8 cellular contexts compared by ENCODE assay signal in genomic region chr4:83334425-83335241, GRCh38. TPM values are rescaled to one million over a fixed set of nuclear protein-coding genes. Genes with fewer than 3 reads are reported as not detected.
DNase-seq lines count a peak whose midpoint lies in the region; ATAC-seq and TF ChIP-seq lines count a peak whose summit lies in the region.

HPSE (minus strand) TSS chr4:83334848; CDS start chr4:83334782, 66 bp downstream.

- peak within 1 kb of the TSS in 1 of 4 donors; percentile 30 for H3K27ac ChIP-seq in tibial nerve

- TF ChIP-seq EP300 in tibial nerve (IDR thresholded peaks at IDR 0.05), result peak in 1 of 2 donors; percentile 60

- no peaks in the 10 kb centered on the region for H3K36me3 ChIP-seq in tibial nerve

- H3K4me3 Mint-ChIP-seq in glutamatergic neuron (ENCODE audit: unreplicated experiment) (peak within 1 kb of the TSS; percentile 90), osteocyte (ENCODE audit: unreplicated experiment) (peak within 1 kb of the TSS; percentile 86)

- peaks cover 4% of the 10 kb centered on the region for H3K27me3 Mint-ChIP-seq in glutamatergic neuron (ENCODE audit: unreplicated experiment)
- H3K27me3 Mint-ChIP-seq in osteocyte (ENCODE audit: unreplicated experiment), result peaks cover 16% of the 10 kb centered on the region

- DNase-seq in DMS114 treated with DMSO at 0.1 percent for 48 hours (lab: John Stamatoyannopoulos, UW; ENCODE audit: unreplicated experiment), result peak; percentile 12
- peak; percentile 66 for DNase-seq in LHCN-M2 (ENCODE audit: low read depth)
- peak; percentile 86 to 92 for DNase-seq in SHP77 (lab: John Stamatoyannopoulos, UW)
- peak; percentile 14 for DNase-seq in activated gamma-delta T cell treated with anti-CD3 and anti-CD28 coated beads, Interleukin-2, amount 50 U/mL, for 16 hours (ENCODE audit: low read depth)
- DNase-seq in glutamatergic neuron, result peak; percentile 74
- peak; percentile 87 for DNase-seq in osteocyte (ENCODE audit: extremely low spot score, unreplicated experiment)
- DNase-seq in tibial nerve (ENCODE audit: low spot score in 2 of 2), result peak; percentile 64 to 72

- peaks cover 0 to 16% (median 0%) of the 10 kb centered on the region in 4 donors for H3K9me3 ChIP-seq in tibial nerve

- peak within 1 kb of the TSS; percentile 29 to 55 (median 52) for H3K4me3 ChIP-seq in tibial nerve

- 2% methylated on average over 50 to 62 of the region's 63 CpGs for WGBS in tibial nerve, 2 donors

- H3K27ac Mint-ChIP-seq in glutamatergic neuron (ENCODE audit: unreplicated experiment) (no peak within 1 kb of the TSS), osteocyte (ENCODE audit: unreplicated experiment) (no peak within 1 kb of the TSS)

- peak; percentile 95 for ATAC-seq in GM21737 (IDR thresholded peaks at IDR 0.05; ENCODE audit: unreplicated experiment)

- H3K36me3 Mint-ChIP-seq in glutamatergic neuron (ENCODE audit: unreplicated experiment), result peaks cover 4% of the 10 kb centered on the region
- H3K36me3 Mint-ChIP-seq in osteocyte (ENCODE audit: unreplicated experiment), result no peaks in the 10 kb centered on the region

- peaks cover 0 to 16% (median 2%) of the 10 kb centered on the region in 4 donors for H3K4me1 ChIP-seq in tibial nerve

- H3K27me3 ChIP-seq in tibial nerve, result peaks cover 0 to 11% of the 10 kb centered on the region in 2 donors

- H3K9me3 Mint-ChIP-seq in glutamatergic neuron (ENCODE audit: unreplicated experiment), result peaks cover 2% of the 10 kb centered on the region
- H3K9me3 Mint-ChIP-seq in osteocyte (ENCODE audit: unreplicated experiment), result peaks cover 4% of the 10 kb centered on the region

- TF ChIP-seq POLR2A in tibial nerve (IDR thresholded peaks at IDR 0.05), result no peak

- H3K4me1 Mint-ChIP-seq in glutamatergic neuron (ENCODE audit: low read depth, unreplicated experiment), result peaks cover 7% of the 10 kb centered on the region
- peaks cover 12% of the 10 kb centered on the region for H3K4me1 Mint-ChIP-seq in osteocyte (ENCODE audit: unreplicated experiment)

- TF ChIP-seq CTCF in glutamatergic neuron (IDR thresholded peaks at IDR 0.05; ENCODE audit: partially characterized antibody, unreplicated experiment) (no peak), osteocyte (IDR thresholded peaks at IDR 0.05) (no peak), tibial nerve (IDR thresholded peaks at IDR 0.05) (no peak)

RNA-seq across cellular contexts. Expression of gene HPSE, which starts in this region (rescaled TPM):
- total RNA-seq in LHCN-M2 (2014; rRNA removed), result 2.1 and 2.2 TPM in 2 replicates
- polyA plus RNA-seq in LHCN-M2 (2012), result 1.2 TPM
- 1.8 TPM for total RNA-seq in glutamatergic neuron (ENCODE audit: unreplicated experiment)
- total RNA-seq in osteocyte, result 4.9 and 6.1 TPM in 2 replicates
- 1 to 10 TPM; 2.0 to 3.0 (median 2.7) TPM for total RNA-seq in tibial nerve

Comparison
In these comparisons a context has a peak if more than half of its experiments do, and no peak if none do; other contexts are left out.
1. DNase-seq: peak in every context shown above with its lines; median percentile 89 in SHP77; 87 in osteocyte; 74 in glutamatergic neuron; 68 in tibial nerve; 66 in LHCN-M2; 14 in activated gamma-delta T cell treated with anti-CD3 and anti-CD28 coated beads, Interleukin-2, amount 50 U/mL, for 16 hours; 12 in DMS114 treated with DMSO at 0.1 percent for 48 hours.